Comparison of ENCODE assay signal across 8 cellular contexts in the genomic region with DNA sequence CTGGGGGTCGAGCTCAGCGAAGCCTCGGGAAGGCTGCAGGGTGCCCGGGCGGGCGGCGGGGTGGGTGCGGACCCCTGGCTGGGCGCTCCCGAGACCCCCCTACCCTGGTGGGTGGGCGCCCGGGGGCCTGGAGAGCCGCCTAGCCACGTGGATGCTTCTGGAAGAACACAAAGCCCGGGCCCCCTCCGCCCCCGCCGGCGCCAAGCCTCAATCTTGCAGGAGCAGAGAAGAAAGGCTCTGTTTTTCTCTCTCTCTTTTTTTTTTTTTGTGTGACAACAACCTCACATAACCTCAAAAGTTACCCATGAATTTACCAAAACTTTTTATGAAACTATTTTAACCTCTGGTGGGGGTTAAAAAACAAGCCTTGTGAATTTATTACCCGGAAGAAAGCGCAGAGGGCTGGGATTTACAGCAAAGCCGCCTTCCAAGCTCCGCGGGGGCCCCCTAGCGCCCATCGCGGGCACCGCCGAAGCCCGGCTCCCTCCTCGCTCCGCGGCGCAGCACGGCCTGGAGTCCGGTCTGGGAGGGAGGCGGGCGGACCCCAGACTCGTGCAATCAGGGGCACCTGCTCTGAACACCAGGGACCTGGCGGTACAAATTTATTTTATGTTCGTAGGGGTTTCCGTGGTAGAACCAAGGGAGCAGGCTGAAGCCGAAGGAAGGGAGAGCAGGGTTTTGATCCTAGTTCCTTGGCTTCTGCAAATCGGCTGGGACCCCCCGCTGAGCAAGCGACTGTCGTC. TPM values are rescaled to one million over a fixed set of nuclear protein-coding genes. Genes with fewer than 3 reads are reported as not detected.
A peak's percentile ranks its signal among the peaks of the same experiment; 100 is the strongest.
DNase-seq lines count a peak whose midpoint lies in the region; ATAC-seq and TF ChIP-seq lines count a peak whose summit lies in the region.

No MANE protein-coding gene starts in this region.

- peaks cover 4% of the 10 kb centered on the region for H3K27me3 Mint-ChIP-seq in activated CD4-positive, alpha-beta T cell treated with anti-CD3 and anti-CD28 coated beads, Interleukin-2, amount 10 ng/mL, durations not matched to agents 24 days and 14 days

- peak overlapping the region; percentile 59 for H3K4me3 ChIP-seq in colonic mucosa

- H3K36me3 Mint-ChIP-seq in activated CD4-positive, alpha-beta T cell treated with anti-CD3 and anti-CD28 coated beads, Interleukin-2, amount 10 ng/mL, durations not matched to agents 24 days and 14 days (ENCODE audit: low read depth): no peaks in the 10 kb centered on the region

- no peaks in the 10 kb centered on the region for H3K9me3 Mint-ChIP-seq in activated CD4-positive, alpha-beta T cell treated with anti-CD3 and anti-CD28 coated beads, Interleukin-2, amount 10 ng/mL, durations not matched to agents 24 days and 14 days

- H3K36me3 ChIP-seq in colonic mucosa: no peaks in the 10 kb centered on the region

- DNase-seq in NCI-H2227 (lab: John Stamatoyannopoulos, UW; ENCODE audit: unreplicated experiment) (peak; percentile 92), colonic mucosa (peak; percentile 86), left lobe of liver (ENCODE audit: low spot score) (peak; percentile 69)
- peak; percentile 95 for DNase-seq in activated CD4-positive, alpha-beta T cell treated with anti-CD3 and anti-CD28 coated beads, Interleukin-2, amount 10 ng/mL, durations not matched to agents 24 days and 14 days
- DNase-seq in stimulated activated CD4-positive, alpha-beta T cell treated with anti-CD3 and anti-CD28 coated beads, Interleukin-1b, Interleukin-23, amount 100 ng/mL, for 4 hours (ENCODE audit: low read depth in 2 of 2): peak; percentile 78 to 85

- peak; percentile 88 for TF ChIP-seq CTCF in GM12872 (IDR thresholded peaks at IDR 0.05; ENCODE audit: insufficient read depth, low read depth, low read length)
- peak; percentile 93 for TF ChIP-seq CTCF in colonic mucosa (IDR thresholded peaks at IDR 0.05)

- H3K27ac ChIP-seq in colonic mucosa: no peak overlapping the region

- intact Hi-C loops in activated CD4-positive, alpha-beta T cell treated with anti-CD3 and anti-CD28 coated beads, Interleukin-2, amount 10 ng/mL, durations not matched to agents 24 days and 14 days (cut with micrococcal nuclease): loop anchor here (1.0 to 5.0 kb wide), 5 partner anchors 134 to 345 kb away; a partner anchor contains a TSS
- intact Hi-C loops in colonic mucosa (cut with DNase I): loop anchor here (5.0 kb wide), 3 partner anchors 135 to 350 kb away; no protein-coding TSS in a partner anchor

- H3K4me1 ChIP-seq in colonic mucosa: no peaks in the 10 kb centered on the region

- H3K4me3 Mint-ChIP-seq in activated CD4-positive, alpha-beta T cell treated with anti-CD3 and anti-CD28 coated beads, Interleukin-2, amount 10 ng/mL, durations not matched to agents 24 days and 14 days: peak overlapping the region; percentile 83

- peak; percentile 70 for ATAC-seq in HG02973 (IDR thresholded peaks at IDR 0.05; ENCODE audit: unreplicated experiment)
- peak; percentile 98 for ATAC-seq in left lobe of liver
- ATAC-seq in GM19467 (IDR thresholded peaks at IDR 0.05; ENCODE audit: unreplicated experiment): no peak

- peak overlapping the region; percentile 43 to 60 for H3K9ac ChIP-seq in colonic mucosa (ENCODE audit: low read depth in 2 of 2, low read length in 2 of 2)

- H3K27ac Mint-ChIP-seq in activated CD4-positive, alpha-beta T cell treated with anti-CD3 and anti-CD28 coated beads, Interleukin-2, amount 10 ng/mL, durations not matched to agents 24 days and 14 days: peak overlapping the region; percentile 67

- H3K27me3 ChIP-seq in colonic mucosa: peaks cover 3% of the 10 kb centered on the region

- peaks cover 9% of the 10 kb centered on the region for H3K4me1 Mint-ChIP-seq in activated CD4-positive, alpha-beta T cell treated with anti-CD3 and anti-CD28 coated beads, Interleukin-2, amount 10 ng/mL, durations not matched to agents 24 days and 14 days

- H3K9me3 ChIP-seq in colonic mucosa: no peaks in the 10 kb centered on the region

RNA-seq across cellular contexts. Expression of a gene that starts 58.8 kb away (rescaled TPM):
- 3.1 and 3.4 TPM in 2 replicates for total RNA-seq in activated CD4-positive, alpha-beta T cell treated with anti-CD3 and anti-CD28 coated beads, Interleukin-2, amount 10 ng/mL, durations not matched to agents 24 days and 14 days
- total RNA-seq in colonic mucosa (under 1 TPM; 0.20 to 0.27 TPM), left lobe of liver (0.05 TPM)
